ENCODE assay signal across 8 cellular contexts in the genomic region with DNA sequence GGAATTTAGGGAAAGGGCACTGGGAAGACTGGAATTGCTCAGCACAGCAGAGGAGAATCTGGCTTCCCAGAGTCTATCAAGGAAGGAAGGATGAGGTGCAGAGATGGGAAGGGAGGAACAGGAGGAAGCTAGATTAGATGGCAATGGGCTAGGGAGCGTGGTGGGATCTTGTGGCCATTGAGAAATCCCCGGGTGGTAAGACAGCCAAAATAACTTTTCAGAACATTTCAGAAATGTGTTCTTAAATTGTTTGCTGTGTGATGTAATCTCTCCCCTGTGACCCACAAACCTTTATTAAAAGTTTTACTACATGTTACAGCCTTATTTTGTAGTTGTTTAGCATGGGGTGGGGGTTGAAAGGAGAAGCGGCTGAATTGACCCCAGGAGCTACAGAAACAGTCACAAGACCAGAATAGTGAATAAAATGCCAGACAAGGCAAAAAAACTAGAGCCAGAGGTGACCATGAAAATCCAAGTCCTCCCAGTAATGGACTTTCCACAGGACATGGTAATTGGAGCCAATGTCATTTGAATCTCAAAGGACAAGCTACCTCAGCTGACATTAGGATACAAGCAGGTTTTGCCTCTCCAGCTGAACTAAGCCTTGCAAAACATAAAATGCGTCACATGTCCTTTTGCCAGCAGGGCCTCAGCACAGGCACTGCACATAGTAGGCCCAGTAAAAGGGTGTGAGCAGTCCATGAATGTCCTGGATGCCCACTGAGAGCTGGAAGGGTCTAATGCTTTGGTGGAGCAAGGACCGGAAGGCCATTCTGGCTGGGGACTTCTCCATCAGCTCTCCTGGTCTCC. TPM values are rescaled to one million over a fixed set of nuclear protein-coding genes. Genes with fewer than 3 reads are reported as not detected.
DNase-seq lines count a peak whose midpoint lies in the region; ATAC-seq and TF ChIP-seq lines count a peak whose summit lies in the region.

No MANE protein-coding gene starts in this region.

- no peaks in the 10 kb centered on the region for H3K9me3 Mint-ChIP-seq in activated naive CD4-positive, alpha-beta T cell treated with anti-CD3 and anti-CD28 coated beads, Interleukin-2, amount 10 ng/mL, durations not matched to agents 7 days and 5 days
- H3K9me3 Mint-ChIP-seq in activated naive CD4-positive, alpha-beta T cell treated with anti-CD3 and anti-CD28 coated beads, Interleukin-2, amount 50 U/mL, for 72 hours, result no peaks in the 10 kb centered on the region

- intact Hi-C loops in upper lobe of right lung (cut with DNase I), result loop anchor here (5.0 kb wide), 1 partner anchor 206 kb away; no protein-coding TSS in a partner anchor

- no peaks in the 10 kb centered on the region for H3K27me3 ChIP-seq in upper lobe of right lung

- H3K4me3 ChIP-seq in coronary artery (peak overlapping the region; percentile 90), upper lobe of right lung (no peak overlapping the region)

- H3K4me1 Mint-ChIP-seq in activated naive CD4-positive, alpha-beta T cell treated with anti-CD3 and anti-CD28 coated beads, Interleukin-2, amount 10 ng/mL, durations not matched to agents 7 days and 5 days, result peaks cover 32% of the 10 kb centered on the region

- no peaks in the 10 kb centered on the region for H3K9me3 ChIP-seq in upper lobe of right lung

- peak overlapping the region; percentile 90 for H3K4me3 Mint-ChIP-seq in activated naive CD4-positive, alpha-beta T cell treated with anti-CD3 and anti-CD28 coated beads, Interleukin-2, amount 10 ng/mL, durations not matched to agents 7 days and 5 days

- no peaks in the 10 kb centered on the region for H3K36me3 ChIP-seq in upper lobe of right lung

- ATAC-seq in activated naive CD4-positive, alpha-beta T cell treated with anti-CD3 and anti-CD28 coated beads, Interleukin-2, amount 50 U/mL, for 72 hours, result no peak
- ATAC-seq in upper lobe of right lung, result no peak

- peaks cover 8% of the 10 kb centered on the region for H3K36me3 Mint-ChIP-seq in activated naive CD4-positive, alpha-beta T cell treated with anti-CD3 and anti-CD28 coated beads, Interleukin-2, amount 10 ng/mL, durations not matched to agents 7 days and 5 days
- peaks cover 17 to 20% of the 10 kb centered on the region in 2 donors for H3K36me3 Mint-ChIP-seq in activated naive CD4-positive, alpha-beta T cell treated with anti-CD3 and anti-CD28 coated beads, Interleukin-2, amount 50 U/mL, for 72 hours

- DNase-seq in activated naive CD4-positive, alpha-beta T cell treated with anti-CD3 and anti-CD28 coated beads, Interleukin-2, amount 10 ng/mL, durations not matched to agents 7 days and 5 days, result no peak
- no peak for DNase-seq in activated naive CD4-positive, alpha-beta T cell treated with anti-CD3 and anti-CD28 coated beads, Interleukin-2, amount 50 U/mL, for 72 hours (ENCODE audit: low spot score in 2 of 2)
- DNase-seq in coronary artery (ENCODE audit: low spot score) (no peak), myocyte (ENCODE audit: low read depth) (peak; percentile 25), upper lobe of right lung (no peak), D341Med (ENCODE audit: low spot score) (no peak), DMS153 treated with DMSO at 0.1 percent for 48 hours (lab: John Stamatoyannopoulos, UW; ENCODE audit: unreplicated experiment) (no peak), DMS114 treated with DMSO at 0.1 percent for 48 hours (lab: John Stamatoyannopoulos, UW; ENCODE audit: unreplicated experiment) (no peak)

- H3K27me3 Mint-ChIP-seq in activated naive CD4-positive, alpha-beta T cell treated with anti-CD3 and anti-CD28 coated beads, Interleukin-2, amount 10 ng/mL, durations not matched to agents 7 days and 5 days, result peaks cover 21% of the 10 kb centered on the region

- no peak overlapping the region for H3K27ac Mint-ChIP-seq in activated naive CD4-positive, alpha-beta T cell treated with anti-CD3 and anti-CD28 coated beads, Interleukin-2, amount 10 ng/mL, durations not matched to agents 7 days and 5 days
- H3K27ac Mint-ChIP-seq in activated naive CD4-positive, alpha-beta T cell treated with anti-CD3 and anti-CD28 coated beads, Interleukin-2, amount 50 U/mL, for 72 hours, result peak overlapping the region in 1 of 2 donors; percentile 99

- H3K4me1 ChIP-seq in upper lobe of right lung, result peaks cover 66% of the 10 kb centered on the region

- H3K27ac ChIP-seq in coronary artery, result peak overlapping the region; percentile 97 to 99
- peak overlapping the region; percentile 97 for H3K27ac ChIP-seq in upper lobe of right lung

- CTCF ChIA-PET in activated naive CD4-positive, alpha-beta T cell treated with anti-CD3 and anti-CD28 coated beads, Interleukin-2, amount 10 ng/mL, durations not matched to agents 7 days and 5 days (lab: Charles Lee), result interaction anchor here (0.6 to 13.6 kb wide), 42 partner anchors 9 to 443 kb away, joined by 3 to 613 read pairs (median 8); partner anchors contain the start of genes EPS8L3, GNAI3, GPR61 and STRIP1

- TF ChIP-seq CTCF in coronary artery (IDR thresholded peaks at IDR 0.05) (no peak), upper lobe of right lung (IDR thresholded peaks at IDR 0.05) (no peak)

RNA-seq across cellular contexts. Expression of gene AHCYL1, which starts 1.0 kb away (rescaled TPM):
- total RNA-seq in activated naive CD4-positive, alpha-beta T cell treated with anti-CD3 and anti-CD28 coated beads, Interleukin-2, amount 50 U/mL, for 72 hours, result 100 to 1,000 TPM in 1 of 2 donors, 10 to 100 TPM in 1; 78.8 to 112 TPM
- total RNA-seq in myocyte (36.3 and 41.5 TPM in 2 replicates), upper lobe of right lung (91.7 TPM)
- 90.9 TPM for polyA plus RNA-seq in myocyte (2012)

RNA-seq across cellular contexts. Expression of gene STRIP1, which starts 50.8 kb away (rescaled TPM):
- total RNA-seq in activated naive CD4-positive, alpha-beta T cell treated with anti-CD3 and anti-CD28 coated beads, Interleukin-2, amount 50 U/mL, for 72 hours, result 10 to 100 TPM; 26.5 to 39.8 TPM
- 50.9 and 53.1 TPM in 2 replicates for total RNA-seq in myocyte
- polyA plus RNA-seq in myocyte (2012), result 37.6 TPM
- 35.6 TPM for total RNA-seq in upper lobe of right lung
